Comparison of ENCODE assay signal across 23 cellular contexts in genomic region chr11:69171476-69171875, GRCh38. TPM values are rescaled to one million over a fixed set of nuclear protein-coding genes. Genes with fewer than 3 reads are reported as not detected.
DNase-seq lines count a peak whose midpoint lies in the region; ATAC-seq, FAIRE-seq and TF ChIP-seq lines count a peak whose summit lies in the region.
"Had no signal": no experiment of that assay in that cellular context is flagged by ENCODE, and none has a peak within 500 bp of the region (broad histone marks: within the 10 kb centered on the region; RNA-seq: fewer than 3 reads in every experiment).

No MANE protein-coding gene starts in this region.

- 89% methylated on average over 2 of the region's 2 CpGs; no CpG with 5 or more reads in 1 of the 2 experiments for WGBS in H1 (ENCODE audit: extremely low coverage in 1 of 2, insufficient coverage in 1 of 2, insufficient read length in 1 of 2, insufficient replicate concordance in 2 of 2, low coverage in 1 of 2, low lambda C conversion rate in 2 of 2, missing lambda C conversion rate in 1 of 2), 2 experiments

- H3K4me1 ChIP-seq in SJCRH30 (peaks cover 21% of the 10 kb centered on the region), H1 (replicated peaks in 1 of 4; ENCODE audit: control insufficient read depth in 3 of 4, insufficient read depth in 4 of 4, low read length in 3 of 4) (peaks cover 0 to 3% (median 1%) of the 10 kb centered on the region in 4 experiments; a peak in 3 of 7 replicates)

- H4K5ac ChIP-seq in H1 (ENCODE audit: insufficient read length, low read depth, low read length): no peak overlapping the region

- POLR2A ChIA-PET in H1 (lab: Charles Lee; ENCODE audit: partially characterized antibody): no interaction called here

- ATAC-seq in HG02571 (IDR thresholded peaks at IDR 0.05; ENCODE audit: unreplicated experiment) (no peak), HG03025 (IDR thresholded peaks at IDR 0.05; ENCODE audit: low FRiP score, unreplicated experiment) (no peak)
- ATAC-seq: CD8-positive, alpha-beta T cell; HCT116 had no signal

- H3K27me3 ChIP-seq in SJCRH30: no peaks in the 10 kb centered on the region
- H3K27me3 ChIP-seq in H1 (replicated peaks in 1 of 4; ENCODE audit: control insufficient read depth in 3 of 4, extremely low read depth in 1 of 4, insufficient read depth in 3 of 4, low read length in 3 of 4): no peaks in the 10 kb centered on the region
- H3K27me3 ChIP-seq: BLaER1 had no signal

- TF ChIP-seq EP300 in H1 (IDR thresholded peaks at IDR 0.05; ENCODE audit: borderline replicate concordance in 1 of 2, low read depth in 2 of 2, low read length in 2 of 2): no peak

- no peak overlapping the region for H2AFZ ChIP-seq in H1 (ENCODE audit: low read length)
- H2AFZ ChIP-seq: GM23248 had no signal

- no peak overlapping the region for H3K23ac ChIP-seq in H1 (ENCODE audit: insufficient read length)

- CTCF ChIA-PET in H1 (lab: Charles Lee; ENCODE audit: partially characterized antibody): no interaction called here

- H3K4ac ChIP-seq in H1 (replicated peaks; ENCODE audit: insufficient read length, low read depth, low read length): no peak overlapping the region

- TF ChIP-seq RAD21 in H1 (IDR thresholded peaks at IDR 0.05 in 1 of 2, conservative IDR thresholded peaks at IDR 0.05 in 1 of 2; ENCODE audit: low read depth in 2 of 2, low read length in 2 of 2): no peak

- TF ChIP-seq POLR2A in GM12891 (IDR thresholded peaks at IDR 0.05; ENCODE audit: low read depth, low read length): no peak
- TF ChIP-seq POLR2A in H1 (IDR thresholded peaks at IDR 0.05; ENCODE audit: control extremely low read depth in 1 of 2, low read depth in 2 of 2, low read length in 2 of 2): no peak

- no peak overlapping the region for H3K4me2 ChIP-seq in H1 (ENCODE audit: insufficient read depth in 1 of 2, low read depth in 2 of 2, low read length in 2 of 2)
- H3K4me2 ChIP-seq: BLaER1 had no signal

- H3K27ac ChIP-seq in SJCRH30 (peak overlapping the region; percentile 19; the same call in 1 of the 2 replicates), H1 (ENCODE audit: low read depth, low read length) (no peak overlapping the region)
- H3K27ac ChIP-seq: 22Rv1, BLaER1, C4-2B, GM23248 had no signal

- no peak overlapping the region for H4K8ac ChIP-seq in H1 (ENCODE audit: extremely low read depth, insufficient read depth, low read length)

- peak; percentile 19 for DNase-seq in activated effector memory CD4-positive, alpha-beta T cell treated with anti-CD3 and anti-CD28 coated beads, Interleukin-2, amount 50 U/mL, for 16 hours
- DNase-seq in activated effector memory CD4-positive, alpha-beta T cell treated with Interleukin-2 at 50 U/mL for 16 hours: no peak
- DNase-seq in GM12891 (ENCODE audit: insufficient read length, low spot score) (no peak), SJCRH30 (no peak), H1 (ENCODE audit: low read depth in 1 of 2, low spot score in 2 of 2) (no peak), SK-N-DZ (ENCODE audit: low spot score) (no peak)
- DNase-seq: CD4-positive, CD25-positive, alpha-beta regulatory T cell; CD8-positive, alpha-beta T cell; DMS153; DND-41; GM23248; H9; HFFc6 had no signal

- 0 out of 2 replicates have a peak overlapping the region, but pooled peaks have one; percentile 61 for H2BK15ac ChIP-seq in H1 (ENCODE audit: low read length)

- H3K79me2 ChIP-seq in H1 (ENCODE audit: control insufficient read depth in 1 of 2, insufficient read depth in 2 of 2, low read length in 2 of 2): no peaks in the 10 kb centered on the region

- no peak overlapping the region for H2BK5ac ChIP-seq in H1 (ENCODE audit: low read depth, low read length)

- no peak overlapping the region for H3K4me3 ChIP-seq in SJCRH30
- H3K4me3 ChIP-seq in H1 (ENCODE audit: extremely low read depth in 1 of 4, insufficient read depth in 2 of 4, low read depth in 3 of 4, low read length in 4 of 4): no peak overlapping the region
- H3K4me3 ChIP-seq: BLaER1, GM23248 had no signal

- H2BK12ac ChIP-seq in H1 (ENCODE audit: low read depth, low read length): no peak overlapping the region

- no peak overlapping the region for H3K18ac ChIP-seq in H1 (ENCODE audit: extremely low read depth, low read length)

- FAIRE-seq in GM12891 (lab: Jason Lieb, UNC): peak; percentile 20
- no peak for FAIRE-seq in H1 (lab: Jason Lieb, UNC)
- FAIRE-seq: A204.1, G401.6, GM19239 had no signal

- H3K56ac ChIP-seq in H1 (replicated peaks; ENCODE audit: insufficient read length, low read depth, low read length): no peak overlapping the region

- no peaks in the 10 kb centered on the region for H3K79me1 ChIP-seq in H1 (ENCODE audit: low read depth, low read length)

- no peak overlapping the region for H4K91ac ChIP-seq in H1 (replicated peaks; ENCODE audit: insufficient read length, low read length)

- no peaks in the 10 kb centered on the region for H4K20me1 ChIP-seq in H1 (replicated peaks in 1 of 2; ENCODE audit: control insufficient read depth in 1 of 2, insufficient read depth in 2 of 2, low read length in 2 of 2)
- H4K20me1 ChIP-seq: BLaER1 had no signal

- no peak overlapping the region for H2BK120ac ChIP-seq in H1 (replicated peaks; ENCODE audit: low read depth, low read length)

- TF ChIP-seq CTCF in H1 (IDR thresholded peaks at IDR 0.05; ENCODE audit: control extremely low read depth in 1 of 3, insufficient read depth in 1 of 3, low read depth in 1 of 3, low read length in 3 of 3): no peak

- H3K23me2 ChIP-seq in H1 (ENCODE audit: low read depth, low read length): no peaks in the 10 kb centered on the region

- no peak overlapping the region for H2AK5ac ChIP-seq in H1 (ENCODE audit: low read depth, low read length)

- H3K36me3 ChIP-seq in SJCRH30 (no peaks in the 10 kb centered on the region), H1 (ENCODE audit: control insufficient read depth in 2 of 4, insufficient read depth in 4 of 4, low read length in 3 of 4) (no peaks in the 10 kb centered on the region)
- H3K36me3 ChIP-seq: BLaER1 had no signal

- H3K14ac ChIP-seq in H1 (ENCODE audit: insufficient read length): no peak overlapping the region

- no peak overlapping the region for H3K9ac ChIP-seq in H1 (replicated peaks in 1 of 4; ENCODE audit: extremely low read depth in 1 of 4, low read depth in 3 of 4, low read length in 3 of 4)
- H3K9ac ChIP-seq: BLaER1, GM23248 had no signal

- no peak overlapping the region for H2BK20ac ChIP-seq in H1 (ENCODE audit: low read length)

- H3K9me3 ChIP-seq in SJCRH30 (replicated peaks) (no peaks in the 10 kb centered on the region), H1 (ENCODE audit: insufficient read depth in 2 of 2, low read depth in 1 of 2, low read length in 1 of 2) (peaks cover 0 to 8% of the 10 kb centered on the region in 2 experiments; a peak in 1 of 4 replicates)
- H3K9me3 ChIP-seq: BLaER1 had no signal

TF ChIP-seq in GM12891, 5 proteins besides CTCF, POLR2A, EP300 and RAD21:
- TF ChIP-seq TAF1 (IDR thresholded peaks at IDR 0.05; ENCODE audit: low read depth, low read length): no peak
- TF ChIP-seq POLR2AphosphoS5 (IDR thresholded peaks at IDR 0.05; ENCODE audit: low read depth, low read length): no peak
- TF ChIP-seq PAX5 (IDR thresholded peaks at IDR 0.05; ENCODE audit: insufficient read depth, low read length, severe bottlenecking): no peak
- TF ChIP-seq SPI1 (IDR thresholded peaks at IDR 0.05; ENCODE audit: low read depth, low read length): no peak
- no peak for TF ChIP-seq POU2F2 (IDR thresholded peaks at IDR 0.05; ENCODE audit: low read depth, low read length)
TF ChIP-seq in GM12891: peak in this region for 0.

TF ChIP-seq in H1, 55 proteins besides CTCF, POLR2A, EP300 and RAD21 (continues in another document):
- TF ChIP-seq HDAC6 (IDR thresholded peaks at IDR 0.05; ENCODE audit: low read depth, low read length): no peak

RNA-seq across cellular contexts. Expression of gene SMIM38, which starts 15.7 kb away (rescaled TPM):
- polyA plus RNA-seq in GM12891 (2012; ENCODE audit: low read depth, missing spikeins): 2.6 TPM
- total RNA-seq in SJCRH30 (2014; rRNA removed; shearing (Covaris generic)): 0.30 and 0.40 TPM in 2 replicates
- 0.15 and 0.20 TPM in 2 replicates for total RNA-seq in H1 (2021; fragmentation: NEBNext Ultra II Directional; extraction: Animal tissue kit (Norgen Biotek cat#: 25700))
- polyA plus RNA-seq in H1 (2011; rRNA removed): 0.17 TPM in 2 replicates
- 0.13 TPM for polyA plus RNA-seq in H1 (2011; cell fraction: cytosol; rRNA removed)
- polyA plus RNA-seq in H1 (2011; cell fraction: nucleus; rRNA removed): 1.6 TPM
- 0.26 to 0.81 TPM (median 0.35 TPM) in 4 replicates for polyA plus RNA-seq in H1 (2012, experiment 1 of 2)
- not detected for polyA plus RNA-seq in H1 (2012, experiment 2 of 2)
- 0.04 TPM for polyA plus RNA-seq in H1 (2013, experiment 1 of 2)
- polyA plus RNA-seq in H1 (2013, experiment 2 of 2): 0.07 TPM
- 0.38 and 0.44 TPM in 2 replicates for polyA minus RNA-seq in H1 (2011; rRNA and poly(A)+ RNA removed)
- 0.51 TPM for polyA minus RNA-seq in H1 (2011; cell fraction: cytosol; rRNA and poly(A)+ RNA removed)
- polyA minus RNA-seq in H1 (2011; cell fraction: nucleus; rRNA and poly(A)+ RNA removed): 0.60 TPM
- 1.4 and 1.5 TPM in 2 replicates for polyA plus RNA-seq in SK-N-DZ (2014; cell fraction: cytosol; rRNA removed)
- 2.9 and 3.0 TPM in 2 replicates for polyA plus RNA-seq in SK-N-DZ (2014; cell fraction: nucleus; rRNA removed)
- total RNA-seq: CD8-positive, alpha-beta T cell; GM23248; H4; HFFc6 had no signal
- polyA plus RNA-seq: GM23248 had no signal
